Comparison of ENCODE assay signal across 24 cellular contexts in genomic region chr10:98560585-98560984, GRCh38.
"Had no signal": no experiment of that assay in that cellular context is flagged by ENCODE, and none has a peak within 500 bp of the region (broad histone marks: within the 10 kb centered on the region; RNA-seq: fewer than 3 reads in every experiment).

No MANE protein-coding gene starts in this region.

- DNase-seq: cortex of kidney; dorsolateral prefrontal cortex; effector CD4-positive, alpha-beta T cell; foreskin fibroblast; heart left ventricle; kidney; midbrain; naive thymus-derived CD4-positive, alpha-beta T cell; stimulated activated CD4-positive, alpha-beta T cell treated with anti-CD3 and anti-CD28 coated beads, Interleukin-4, amount 100 ng/mL, for 4 hours; stimulated activated naive B cell treated with anti-CD40 and anti-IgM and Interleukin-4, amounts not matched to agents 10 μg/mL and 1 μg/mL and 100 μg/mL, for 72 hours; upper lobe of right lung; uterus had no signal

- H3K27me3 Mint-ChIP-seq: progenitor cell of endocrine pancreas had no signal

- H3K4me3 ChIP-seq: dorsolateral prefrontal cortex, gastroesophageal sphincter, heart left ventricle, hepatocyte, lung, neural progenitor cell, thoracic aorta, tibial nerve, upper lobe of right lung, uterus had no signal

- H3K27ac Mint-ChIP-seq: naive thymus-derived CD4-positive, alpha-beta T cell; nephron; neural progenitor cell; progenitor cell of endocrine pancreas; stimulated activated naive B cell treated with anti-CD40 and anti-IgM and Interleukin-4, amounts not matched to agents 10 μg/mL and 1 μg/mL and 100 μg/mL, for 72 hours; stimulated activated naive CD8-positive, alpha-beta T cell treated with anti-CD3 and anti-CD28 coated beads, Interleukin-15, Interleukin-2, amounts not matched to agents 100 ng/mL and 50 ng/mL, for 24 hours had no signal

- H3K4me1 ChIP-seq: gastroesophageal sphincter, heart left ventricle, parathyroid adenoma, tibial nerve, upper lobe of right lung, uterus had no signal

- H3K36me3 Mint-ChIP-seq: naive thymus-derived CD4-positive, alpha-beta T cell; neural progenitor cell; stimulated activated naive B cell treated with anti-CD40 and anti-IgM and Interleukin-4, amounts not matched to agents 10 μg/mL and 1 μg/mL and 100 μg/mL, for 72 hours had no signal

- H3K4me3 Mint-ChIP-seq: naive thymus-derived CD4-positive, alpha-beta T cell; nephron; neural progenitor cell; stimulated activated naive B cell treated with anti-CD40 and anti-IgM and Interleukin-4, amounts not matched to agents 10 μg/mL and 1 μg/mL and 100 μg/mL, for 72 hours; stimulated activated naive CD8-positive, alpha-beta T cell treated with anti-CD3 and anti-CD28 coated beads, Interleukin-15, Interleukin-2, amounts not matched to agents 100 ng/mL and 50 ng/mL, for 24 hours had no signal

- H3K9me3 ChIP-seq: gastroesophageal sphincter, heart left ventricle, thoracic aorta, tibial nerve, upper lobe of right lung, uterus had no signal

- H3K79me2 ChIP-seq: hepatocyte, parathyroid adenoma had no signal

- H2AFZ ChIP-seq: hepatocyte, neural progenitor cell, parathyroid adenoma had no signal

- H3K27ac ChIP-seq: dorsolateral prefrontal cortex, gastroesophageal sphincter, heart left ventricle, hepatocyte, neural progenitor cell, parathyroid adenoma, thoracic aorta, tibial nerve, upper lobe of right lung, uterus had no signal

- H3K4me2 ChIP-seq: hepatocyte, neural progenitor cell had no signal

- H3K9ac ChIP-seq: neural progenitor cell, parathyroid adenoma had no signal

- H3K27me3 ChIP-seq: gastroesophageal sphincter, heart left ventricle, hepatocyte, neural progenitor cell, tibial nerve, upper lobe of right lung, uterus had no signal

- H3K36me3 ChIP-seq: gastroesophageal sphincter, heart left ventricle, neural progenitor cell, thoracic aorta, tibial nerve, upper lobe of right lung, uterus had no signal

- H3K4me1 Mint-ChIP-seq: naive thymus-derived CD4-positive, alpha-beta T cell; nephron; neural progenitor cell; stimulated activated naive B cell treated with anti-CD40 and anti-IgM and Interleukin-4, amounts not matched to agents 10 μg/mL and 1 μg/mL and 100 μg/mL, for 72 hours had no signal

- ATAC-seq: gastroesophageal sphincter; heart left ventricle; left lobe of liver; naive thymus-derived CD4-positive, alpha-beta T cell; sciatic nerve; stimulated activated naive B cell treated with anti-CD40 and anti-IgM and Interleukin-4, amounts not matched to agents 10 μg/mL and 1 μg/mL and 100 μg/mL, for 72 hours; upper lobe of right lung had no signal
